ENCODE assay signal across 21 cellular contexts in genomic region chr16:8727857-8728618, GRCh38.
"Had no signal": no experiment of that assay in that cellular context is flagged by ENCODE, and none has a peak within 500 bp of the region (broad histone marks: within the 10 kb centered on the region; RNA-seq: fewer than 3 reads in every experiment).

No MANE protein-coding gene starts in this region.

- FAIRE-seq: endometrium, kidney had no signal

- H3K9me3 Mint-ChIP-seq: activated B cell treated with CpG ODN at 0.5 μM for 24 hours; activated CD4-positive, alpha-beta T cell treated with anti-CD3 and anti-CD28 coated beads, Interleukin-2, amount 10 ng/mL, durations not matched to agents 7 days and 5 days; activated T-helper 1 cell treated with anti-CD3 and anti-CD28 coated beads, Interleukin-12 subunit alpha, Interleukin-12 subunit beta, Interleukin-2, Interleukin-4 antibody, amounts not matched to agents 30 ng/mL and 10 ng/mL and 1 ng/mL, durations not matched to agents 14 hours and 24 hours and 36 hours; central memory CD8-positive, alpha-beta T cell; mesothelial cell of epicardium; type B pancreatic cell had no signal

- H3K27ac Mint-ChIP-seq: activated B cell treated with CpG ODN at 0.5 μM for 24 hours; activated CD4-positive, alpha-beta T cell treated with anti-CD3 and anti-CD28 coated beads, Interleukin-2, amount 10 ng/mL, durations not matched to agents 7 days and 5 days; activated T-helper 1 cell treated with anti-CD3 and anti-CD28 coated beads, Interleukin-12 subunit alpha, Interleukin-12 subunit beta, Interleukin-2, Interleukin-4 antibody, amounts not matched to agents 30 ng/mL and 10 ng/mL and 1 ng/mL, durations not matched to agents 14 hours and 24 hours and 36 hours; mesothelial cell of epicardium; type B pancreatic cell had no signal

- H3K9me3 ChIP-seq: colonic mucosa, heart left ventricle, left lung, prostate gland, right atrium auricular region, SJSA1, testis had no signal

- H3K27ac ChIP-seq: colonic mucosa, heart left ventricle, left lung, prostate gland, right atrium auricular region, SJSA1, testis had no signal

- H3K4me1 ChIP-seq: colonic mucosa, prostate gland, SJSA1, testis had no signal

- H3K27me3 Mint-ChIP-seq: activated B cell treated with CpG ODN at 0.5 μM for 24 hours; activated CD4-positive, alpha-beta T cell treated with anti-CD3 and anti-CD28 coated beads, Interleukin-2, amount 10 ng/mL, durations not matched to agents 7 days and 5 days; central memory CD8-positive, alpha-beta T cell; type B pancreatic cell had no signal

- ATAC-seq: heart left ventricle, left lung had no signal

- H3K4me3 Mint-ChIP-seq: activated B cell treated with CpG ODN at 0.5 μM for 24 hours; activated CD4-positive, alpha-beta T cell treated with anti-CD3 and anti-CD28 coated beads, Interleukin-2, amount 10 ng/mL, durations not matched to agents 7 days and 5 days; activated T-helper 1 cell treated with anti-CD3 and anti-CD28 coated beads, Interleukin-12 subunit alpha, Interleukin-12 subunit beta, Interleukin-2, Interleukin-4 antibody, amounts not matched to agents 30 ng/mL and 10 ng/mL and 1 ng/mL, durations not matched to agents 14 hours and 24 hours and 36 hours; central memory CD8-positive, alpha-beta T cell; mesothelial cell of epicardium; neural crest cell had no signal

- H3K27me3 ChIP-seq: colonic mucosa, heart left ventricle, left lung, right atrium auricular region, SJSA1, testis had no signal

- H3K36me3 ChIP-seq: colonic mucosa, heart left ventricle, left lung, prostate gland, right atrium auricular region, SJSA1 had no signal

- H3K4me3 ChIP-seq: colonic mucosa, heart left ventricle, left lung, prostate gland, right atrium auricular region, SJSA1, testis had no signal

- DNase-seq: activated B cell treated with CpG ODN at 0.5 μM for 24 hours; activated CD4-positive, alpha-beta T cell treated with anti-CD3 and anti-CD28 coated beads, Interleukin-2, amount 10 ng/mL, durations not matched to agents 7 days and 5 days; activated naive CD4-positive, alpha-beta T cell; activated T-cell treated with anti-CD3 and anti-CD28 coated beads for 4 hours; aorta; colonic mucosa; erythroblast; foreskin melanocyte; heart left ventricle; kidney; left lung; testis had no signal
